8 cellular contexts compared by ENCODE assay signal in the genomic region with DNA sequence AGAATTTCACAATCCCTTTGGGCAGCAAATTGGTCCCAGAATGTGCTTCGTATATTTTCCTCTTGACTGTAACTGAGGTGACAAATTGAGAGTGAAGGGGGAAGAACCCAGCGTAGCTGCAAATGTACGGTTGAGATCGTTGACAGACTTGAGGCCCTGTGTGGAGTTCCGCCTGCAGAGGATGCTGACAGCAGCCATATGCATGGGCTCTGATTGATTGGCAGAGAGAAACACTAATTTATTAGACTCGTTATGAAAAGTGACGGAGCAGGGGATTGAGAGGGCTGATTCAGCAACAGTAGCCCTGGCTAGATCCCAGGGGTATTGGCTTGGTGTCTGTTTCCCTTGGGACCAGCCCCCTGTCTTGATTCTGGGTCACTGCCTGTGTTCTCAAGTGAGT.
"Had no signal": no experiment of that assay in that cellular context is flagged by ENCODE, and none has a peak within 500 bp of the region (broad histone marks: within the 10 kb centered on the region; RNA-seq: fewer than 3 reads in every experiment).

No MANE protein-coding gene starts in this region.

- H3K4me3 ChIP-seq: GM23248, HAP-1, K562 had no signal

- H3K4me1 ChIP-seq: HAP-1 had no signal

- H3K27ac ChIP-seq: GM23248, HL-60 had no signal

- H3K9me3 ChIP-seq: HAP-1 had no signal

- H3K4me3 Mint-ChIP-seq: HFFc6 had no signal

- DNase-seq: GM23248, GOT3, H7, HFFc6, IMR-90 had no signal

- H2AFZ ChIP-seq: GM23248 had no signal

- H3K9ac ChIP-seq: GM23248 had no signal

- H3K27ac Mint-ChIP-seq: HFFc6 had no signal

- H3K36me3 ChIP-seq: HAP-1 had no signal
